Comparison of ENCODE assay signal across 6 cellular contexts in the genomic region with DNA sequence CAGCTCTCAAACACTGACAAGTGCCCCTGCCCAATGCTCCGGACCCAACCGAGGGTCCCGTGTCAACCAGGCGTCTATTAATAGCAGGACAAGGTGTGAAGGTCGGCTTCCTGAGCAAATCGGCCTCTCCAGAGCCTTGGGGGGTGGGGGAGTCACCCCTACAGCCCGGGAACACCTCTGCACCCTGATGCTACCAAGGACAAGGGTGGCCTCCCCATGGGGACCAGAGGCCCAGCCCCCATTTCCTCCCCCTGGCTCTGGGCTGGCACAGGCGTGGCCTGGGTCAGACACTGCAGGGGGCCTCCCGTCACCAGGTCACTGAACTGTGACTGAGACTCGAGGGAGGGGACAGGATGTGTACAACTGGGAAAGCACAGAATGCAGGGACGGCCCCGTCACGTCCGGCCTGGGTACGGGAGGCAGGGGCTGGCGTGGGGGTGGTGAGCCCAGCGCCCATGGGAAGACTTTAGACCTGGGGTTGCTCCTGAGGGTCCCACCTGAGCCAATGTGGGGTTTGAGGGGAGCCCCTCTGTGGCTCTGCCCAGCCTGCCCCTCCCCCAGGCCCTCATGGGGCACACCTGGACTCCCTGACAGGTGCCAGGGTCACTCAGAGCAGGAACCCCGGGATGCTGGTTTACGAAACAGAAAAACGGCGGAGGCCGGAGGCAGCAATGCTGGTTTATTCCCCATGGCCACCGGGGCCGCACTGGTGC. TPM values are rescaled to one million over a fixed set of nuclear protein-coding genes. Genes with fewer than 3 reads are reported as not detected.
DNase-seq lines count a peak whose midpoint lies in the region; ATAC-seq lines count a peak whose summit lies in the region.

No MANE protein-coding gene starts in this region.

- DNase-seq in amniotic stem cell (lab: John Stamatoyannopoulos, UW) (no peak), NCI-H1048 (lab: John Stamatoyannopoulos, UW) (no peak)

- H3K9me3 Mint-ChIP-seq in activated naive CD4-positive, alpha-beta T cell treated with anti-CD3 and anti-CD28 coated beads, Interleukin-2, amount 50 U/mL, for 24 hours: no peaks in the 10 kb centered on the region

- H3K4me1 Mint-ChIP-seq in activated naive CD4-positive, alpha-beta T cell treated with anti-CD3 and anti-CD28 coated beads, Interleukin-2, amount 50 U/mL, for 24 hours: peaks cover 15% of the 10 kb centered on the region

- peak overlapping the region; percentile 94 for H3K4me3 ChIP-seq in mononuclear cell (ENCODE audit: low read length)

- peak overlapping the region; percentile 83 for H3K4me3 Mint-ChIP-seq in activated naive CD4-positive, alpha-beta T cell treated with anti-CD3 and anti-CD28 coated beads, Interleukin-2, amount 50 U/mL, for 24 hours

- H3K9me3 ChIP-seq in KOPT-K1 (ENCODE audit: insufficient read depth, low read length, poor library complexity, severe bottlenecking): no peaks in the 10 kb centered on the region
- H3K9me3 ChIP-seq in mononuclear cell (ENCODE audit: low read depth, low read length): no peaks in the 10 kb centered on the region

- peaks cover 2% of the 10 kb centered on the region for H3K36me3 Mint-ChIP-seq in activated naive CD4-positive, alpha-beta T cell treated with anti-CD3 and anti-CD28 coated beads, Interleukin-2, amount 50 U/mL, for 24 hours

- H3K4me1 ChIP-seq in mononuclear cell (ENCODE audit: insufficient read depth, low read length): peaks cover 57% of the 10 kb centered on the region

- H3K27ac ChIP-seq in KOPT-K1 (ENCODE audit: low read depth, low read length, poor library complexity, severe bottlenecking): peak overlapping the region; percentile 82

- H3K27me3 ChIP-seq in mononuclear cell (ENCODE audit: insufficient read depth, low read length): no peaks in the 10 kb centered on the region

- peak overlapping the region; percentile 59 for H3K27ac Mint-ChIP-seq in activated naive CD4-positive, alpha-beta T cell treated with anti-CD3 and anti-CD28 coated beads, Interleukin-2, amount 50 U/mL, for 24 hours

- peaks cover 58% of the 10 kb centered on the region for H3K36me3 ChIP-seq in KOPT-K1 (ENCODE audit: insufficient read depth, low read length)

- peak; percentile 73 for ATAC-seq in GM19455 (IDR thresholded peaks at IDR 0.05; ENCODE audit: unreplicated experiment)

- no peaks in the 10 kb centered on the region for H3K27me3 Mint-ChIP-seq in activated naive CD4-positive, alpha-beta T cell treated with anti-CD3 and anti-CD28 coated beads, Interleukin-2, amount 50 U/mL, for 24 hours

RNA-seq across cellular contexts. Expression of gene CYBA, which starts 0.6 kb away (rescaled TPM):
- total RNA-seq in mononuclear cell: 388 TPM

RNA-seq across cellular contexts. Expression of gene MVD, which starts 11.5 kb away (rescaled TPM):
- total RNA-seq in mononuclear cell: 18.8 TPM

RNA-seq across cellular contexts. Expression of gene IL17C, which starts 13.1 kb away (rescaled TPM):
- 0.21 TPM for total RNA-seq in mononuclear cell

RNA-seq across cellular contexts. Expression of gene SNAI3, which starts 34.9 kb away (rescaled TPM):
- total RNA-seq in mononuclear cell: 6.0 TPM

RNA-seq across cellular contexts. Expression of gene RNF166, which starts 54.8 kb away (rescaled TPM):
- total RNA-seq in mononuclear cell: 130 TPM
